12 cellular contexts compared by ENCODE assay signal in genomic region chr9:17018001-17018491, GRCh38.
DNase-seq lines count a peak whose midpoint lies in the region; FAIRE-seq and TF ChIP-seq lines count a peak whose summit lies in the region.
"Had no signal": no experiment of that assay in that cellular context is flagged by ENCODE, and none has a peak within 500 bp of the region (broad histone marks: within the 10 kb centered on the region; RNA-seq: fewer than 3 reads in every experiment).

No MANE protein-coding gene starts in this region.

- peaks cover 29% of the 10 kb centered on the region for H3K4me1 ChIP-seq in ACC112 (ENCODE audit: control insufficient read depth, insufficient read depth, low read length, unreplicated experiment)
- peaks cover 2% of the 10 kb centered on the region for H3K4me1 ChIP-seq in fibroblast of lung (ENCODE audit: control insufficient read depth, extremely low read depth, insufficient read depth, low read length)
- peaks cover 5% of the 10 kb centered on the region for H3K4me1 ChIP-seq in ovary (ENCODE audit: insufficient read depth)

- peak overlapping the region; percentile 98 for H3K27ac ChIP-seq in ACC112 (ENCODE audit: low read depth, low read length)
- peak overlapping the region; percentile 93 for H3K27ac ChIP-seq in fibroblast of lung (ENCODE audit: insufficient read depth, low read length)
- no peak overlapping the region for H3K27ac ChIP-seq in ovary
- H3K27ac ChIP-seq: hepatocyte had no signal

- TF ChIP-seq EP300 in ovary (IDR thresholded peaks at IDR 0.05), result no peak

- 72 to 78% (median 74%) methylated on average over 9 of the region's 9 CpGs for WGBS in ovary, 3 donors

- H3K36me3 ChIP-seq in ACC112 (ENCODE audit: insufficient read depth, low read length) (peaks cover 8% of the 10 kb centered on the region; the same call in 1 of the 2 replicates), fibroblast of lung (ENCODE audit: control insufficient read depth, insufficient read depth, low read length) (no peaks in the 10 kb centered on the region), ovary (no peaks in the 10 kb centered on the region)

- peak; percentile 88 for DNase-seq in M059J (ENCODE audit: low read depth)
- peak; percentile 88 to 89 for DNase-seq in fibroblast of lung (ENCODE audit: low read depth in 2 of 2)
- DNase-seq in ovary, result peak; percentile 19 to 80 (median 63)
- DNase-seq in stimulated activated CD4-positive, alpha-beta T cell treated with anti-CD3 and anti-CD28 coated beads, Interleukin-4, amount 100 ng/mL, for 24 hours, result no peak
- no peak for DNase-seq in urothelium cell line (ENCODE audit: low spot score)
- DNase-seq in NCI-H748 treated with DMSO at 0.1 percent for 48 hours (lab: John Stamatoyannopoulos, UW), result no peak
- DNase-seq in activated naive CD4-positive, alpha-beta T cell treated with Interleukin-2 at 50 U/mL for 16 hours, result no peak
- DNase-seq: activated T-cell treated with anti-CD3 and anti-CD28 coated beads, Interleukin-2, amount 50 U/mL, for 24 hours; mucosa of descending colon; OCI-M1 had no signal

- H3K27me3 ChIP-seq in ACC112 (ENCODE audit: insufficient read depth, low read length), result no peaks in the 10 kb centered on the region
- no peaks in the 10 kb centered on the region for H3K27me3 ChIP-seq in fibroblast of lung (ENCODE audit: control insufficient read depth, insufficient read depth, low read length)
- no peaks in the 10 kb centered on the region for H3K27me3 ChIP-seq in ovary
- H3K27me3 ChIP-seq: hepatocyte had no signal

- no peak for TF ChIP-seq POLR2A in ovary (IDR thresholded peaks at IDR 0.05)

- H2AFZ ChIP-seq in ACC112 (ENCODE audit: low read length, unreplicated experiment) (peak overlapping the region; percentile 69), fibroblast of lung (ENCODE audit: low read length) (peak overlapping the region; percentile 89)
- H2AFZ ChIP-seq: hepatocyte had no signal

- H4K20me1 ChIP-seq in fibroblast of lung (ENCODE audit: control insufficient read depth, extremely low read depth, insufficient read depth, low read length), result no peaks in the 10 kb centered on the region

- FAIRE-seq in urothelium cell line (lab: Jason Lieb, UNC), result no peak

- no peak for TF ChIP-seq CTCF in fibroblast of lung (conservative IDR thresholded peaks at IDR 0.05 in 1 of 2, IDR thresholded peaks at IDR 0.05 in 1 of 2; ENCODE audit: low read depth in 1 of 2, low read length in 2 of 2)
- TF ChIP-seq CTCF in ovary (IDR thresholded peaks at IDR 0.05), result no peak

- peaks cover 5% of the 10 kb centered on the region for H3K79me2 ChIP-seq in ACC112 (ENCODE audit: control insufficient read depth, insufficient read depth, low read length, unreplicated experiment)
- no peaks in the 10 kb centered on the region for H3K79me2 ChIP-seq in fibroblast of lung (ENCODE audit: control insufficient read depth, insufficient read depth, low read length)
- H3K79me2 ChIP-seq: hepatocyte had no signal

- H3K4me3 ChIP-seq in ACC112 (ENCODE audit: low read depth, low read length) (peak overlapping the region; percentile 71), fibroblast of lung (replicated peaks in 1 of 4; ENCODE audit: control extremely low read depth in 1 of 4, insufficient read depth in 1 of 4, low read depth in 3 of 4, low read length in 4 of 4) (no peak overlapping the region), ovary (no peak overlapping the region)
- H3K4me3 ChIP-seq: hepatocyte, mucosa of descending colon had no signal

- H3K9me3 ChIP-seq in fibroblast of lung (ENCODE audit: control insufficient read depth, insufficient read depth, low read depth, low read length) (no peaks in the 10 kb centered on the region), ovary (no peaks in the 10 kb centered on the region)
- H3K9me3 ChIP-seq: mucosa of descending colon had no signal

- peak overlapping the region; percentile 68 for H3K9ac ChIP-seq in fibroblast of lung (ENCODE audit: insufficient read depth, low read length)

- H3K4me2 ChIP-seq in fibroblast of lung (ENCODE audit: extremely low read depth, insufficient read depth, low read length), result peak overlapping the region; percentile 62
- H3K4me2 ChIP-seq: hepatocyte had no signal

- intact Hi-C loops in ovary (cut with DNase I), result no loop called here

Comparison
In these comparisons a context has a peak if more than half of its experiments do, and no peak if none do; other contexts are left out.
1. H3K27ac ChIP-seq: peak in ACC112 (single experiment) and fibroblast of lung (single experiment); none in ovary (0 of 2).
2. DNase-seq: peak in M059J (single experiment), fibroblast of lung (2 of 2) and ovary (5 of 5); none in stimulated activated CD4-positive, alpha-beta T cell treated with anti-CD3 and anti-CD28 coated beads, Interleukin-4, amount 100 ng/mL, for 24 hours (single experiment), urothelium cell line (single experiment), NCI-H748 treated with DMSO at 0.1 percent for 48 hours (single experiment) and activated naive CD4-positive, alpha-beta T cell treated with Interleukin-2 at 50 U/mL for 16 hours (single experiment).